In genomic region chr12:66746489-66747201, GRCh38 we compare ENCODE assay signal across 27 cellular contexts.
"Had no signal": no experiment of that assay in that cellular context is flagged by ENCODE, and none has a peak within 500 bp of the region (broad histone marks: within the 10 kb centered on the region; RNA-seq: fewer than 3 reads in every experiment).

No MANE protein-coding gene starts in this region.

- H3K4me1 ChIP-seq: breast epithelium, SJCRH30 had no signal

- H3K4me3 Mint-ChIP-seq: activated CD8-positive, alpha-beta memory T cell treated with anti-CD3 and anti-CD28 coated beads, Interleukin-2, amount 10 ng/mL, durations not matched to agents 7 days and 5 days; activated naive CD4-positive, alpha-beta T cell treated with anti-CD3 and anti-CD28 coated beads, Interleukin-2, amount 50 U/mL, for 24 hours; activated T-cell treated with anti-CD3 and anti-CD28 coated beads, Interleukin-2, amount 50 U/mL, for 24 hours; activated T-helper 1 cell treated with anti-CD3 and anti-CD28 coated beads, Interleukin-12 subunit alpha, Interleukin-12 subunit beta, Interleukin-2, Interleukin-4 antibody, amounts not matched to agents 30 ng/mL and 10 ng/mL and 1 ng/mL, durations not matched to agents 14 hours and 24 hours and 36 hours had no signal

- H3K27me3 Mint-ChIP-seq: activated naive CD4-positive, alpha-beta T cell treated with anti-CD3 and anti-CD28 coated beads, Interleukin-2, amount 50 U/mL, for 24 hours had no signal

- H3K36me3 ChIP-seq: breast epithelium, SJCRH30 had no signal

- H3K9me3 Mint-ChIP-seq: activated T-cell treated with anti-CD3 and anti-CD28 coated beads, Interleukin-2, amount 50 U/mL, for 24 hours; activated T-helper 1 cell treated with anti-CD3 and anti-CD28 coated beads, Interleukin-12 subunit alpha, Interleukin-12 subunit beta, Interleukin-2, Interleukin-4 antibody, amounts not matched to agents 30 ng/mL and 10 ng/mL and 1 ng/mL, durations not matched to agents 14 hours and 24 hours and 36 hours had no signal

- H3K27me3 ChIP-seq: breast epithelium, SJCRH30 had no signal

- H3K9me3 ChIP-seq: breast epithelium, SJCRH30, SK-N-SH had no signal

- H3K9ac ChIP-seq: SK-N-SH had no signal

- DNase-seq: activated CD4-positive, alpha-beta T cell treated with anti-CD3 and anti-CD28 coated beads for 48 hours; activated CD4-positive, alpha-beta T cell treated with anti-CD3 and anti-CD28 coated beads, Interleukin-2, amount 50 U/mL, for 4 hours; activated CD4-positive, CD25-positive, alpha-beta regulatory T cell treated with anti-CD3 and anti-CD28 coated beads, Interleukin-2, amount 50 U/mL, for 72 hours; activated CD8-positive, alpha-beta memory T cell treated with anti-CD3 and anti-CD28 coated beads, Interleukin-2, amount 10 ng/mL, durations not matched to agents 7 days and 5 days; activated effector memory CD4-positive, alpha-beta T cell treated with Interleukin-2 at 50 U/mL for 16 hours; activated naive CD4-positive, alpha-beta T cell; activated T-cell treated with anti-CD3 and anti-CD28 coated beads, Interleukin-2, amount 50 U/mL, for 24 hours; aorta; central memory CD4-positive, alpha-beta T cell; KG1; NCI-H1092; NCI-H1417; NCI-H1694 treated with DMSO at 0.1 percent for 48 hours; NCI-H2029 treated with DMSO at 0.1 percent for 48 hours; NCI-H345; NCI-H510A; NK-92 treated with Interleukin-12 subunit alpha and Interleukin-12 subunit beta, amount 100 ng/mL, for 24 hours; OCI-M1; Right ventricle myocardium superior; SJCRH30; SK-N-SH; T-helper 1 cell had no signal

- H3K4me3 ChIP-seq: breast epithelium, SJCRH30 had no signal

- H3K27ac Mint-ChIP-seq: activated CD8-positive, alpha-beta memory T cell treated with anti-CD3 and anti-CD28 coated beads, Interleukin-2, amount 10 ng/mL, durations not matched to agents 7 days and 5 days; activated naive CD4-positive, alpha-beta T cell treated with anti-CD3 and anti-CD28 coated beads, Interleukin-2, amount 50 U/mL, for 24 hours; activated T-cell treated with anti-CD3 and anti-CD28 coated beads, Interleukin-2, amount 50 U/mL, for 24 hours; activated T-helper 1 cell treated with anti-CD3 and anti-CD28 coated beads, Interleukin-12 subunit alpha, Interleukin-12 subunit beta, Interleukin-2, Interleukin-4 antibody, amounts not matched to agents 30 ng/mL and 10 ng/mL and 1 ng/mL, durations not matched to agents 14 hours and 24 hours and 36 hours had no signal

- H3K27ac ChIP-seq: breast epithelium, RWPE1, SJCRH30, VCaP had no signal
